1 cellular context compared by ENCODE assay signal in the genomic region with DNA sequence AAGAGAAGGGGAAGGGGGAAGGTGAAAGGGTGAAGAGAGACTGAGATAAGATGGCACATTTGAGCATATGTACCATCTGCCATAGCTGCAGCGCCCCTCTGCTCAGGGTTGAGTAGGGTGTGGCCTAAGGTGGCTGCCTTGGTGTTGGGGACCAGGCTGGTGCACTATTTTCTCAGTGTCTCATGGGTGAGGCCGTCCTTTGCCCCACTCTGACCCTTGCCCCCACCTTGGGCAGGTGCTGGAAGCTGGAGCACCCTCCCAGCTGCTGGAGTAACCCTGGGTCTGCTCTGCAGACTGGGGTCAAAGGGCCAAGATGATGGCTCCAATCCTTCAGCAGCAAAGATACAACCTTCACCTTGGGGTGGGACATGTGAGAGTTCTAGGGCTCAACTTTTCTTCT.
TF ChIP-seq lines count a peak whose summit lies in the region.

No MANE protein-coding gene starts in this region.

TF ChIP-seq in H1, 55 proteins besides CTCF, POLR2A, EP300 and RAD21 (continued from another document):
- TF ChIP-seq EZH2 (IDR thresholded peaks at IDR 0.05; ENCODE audit: low read depth, low read length, severe bottlenecking) (no peak), TEAD4 (IDR thresholded peaks at IDR 0.05; ENCODE audit: low read depth, low read length) (no peak)
- TF ChIP-seq, protein P1, sequence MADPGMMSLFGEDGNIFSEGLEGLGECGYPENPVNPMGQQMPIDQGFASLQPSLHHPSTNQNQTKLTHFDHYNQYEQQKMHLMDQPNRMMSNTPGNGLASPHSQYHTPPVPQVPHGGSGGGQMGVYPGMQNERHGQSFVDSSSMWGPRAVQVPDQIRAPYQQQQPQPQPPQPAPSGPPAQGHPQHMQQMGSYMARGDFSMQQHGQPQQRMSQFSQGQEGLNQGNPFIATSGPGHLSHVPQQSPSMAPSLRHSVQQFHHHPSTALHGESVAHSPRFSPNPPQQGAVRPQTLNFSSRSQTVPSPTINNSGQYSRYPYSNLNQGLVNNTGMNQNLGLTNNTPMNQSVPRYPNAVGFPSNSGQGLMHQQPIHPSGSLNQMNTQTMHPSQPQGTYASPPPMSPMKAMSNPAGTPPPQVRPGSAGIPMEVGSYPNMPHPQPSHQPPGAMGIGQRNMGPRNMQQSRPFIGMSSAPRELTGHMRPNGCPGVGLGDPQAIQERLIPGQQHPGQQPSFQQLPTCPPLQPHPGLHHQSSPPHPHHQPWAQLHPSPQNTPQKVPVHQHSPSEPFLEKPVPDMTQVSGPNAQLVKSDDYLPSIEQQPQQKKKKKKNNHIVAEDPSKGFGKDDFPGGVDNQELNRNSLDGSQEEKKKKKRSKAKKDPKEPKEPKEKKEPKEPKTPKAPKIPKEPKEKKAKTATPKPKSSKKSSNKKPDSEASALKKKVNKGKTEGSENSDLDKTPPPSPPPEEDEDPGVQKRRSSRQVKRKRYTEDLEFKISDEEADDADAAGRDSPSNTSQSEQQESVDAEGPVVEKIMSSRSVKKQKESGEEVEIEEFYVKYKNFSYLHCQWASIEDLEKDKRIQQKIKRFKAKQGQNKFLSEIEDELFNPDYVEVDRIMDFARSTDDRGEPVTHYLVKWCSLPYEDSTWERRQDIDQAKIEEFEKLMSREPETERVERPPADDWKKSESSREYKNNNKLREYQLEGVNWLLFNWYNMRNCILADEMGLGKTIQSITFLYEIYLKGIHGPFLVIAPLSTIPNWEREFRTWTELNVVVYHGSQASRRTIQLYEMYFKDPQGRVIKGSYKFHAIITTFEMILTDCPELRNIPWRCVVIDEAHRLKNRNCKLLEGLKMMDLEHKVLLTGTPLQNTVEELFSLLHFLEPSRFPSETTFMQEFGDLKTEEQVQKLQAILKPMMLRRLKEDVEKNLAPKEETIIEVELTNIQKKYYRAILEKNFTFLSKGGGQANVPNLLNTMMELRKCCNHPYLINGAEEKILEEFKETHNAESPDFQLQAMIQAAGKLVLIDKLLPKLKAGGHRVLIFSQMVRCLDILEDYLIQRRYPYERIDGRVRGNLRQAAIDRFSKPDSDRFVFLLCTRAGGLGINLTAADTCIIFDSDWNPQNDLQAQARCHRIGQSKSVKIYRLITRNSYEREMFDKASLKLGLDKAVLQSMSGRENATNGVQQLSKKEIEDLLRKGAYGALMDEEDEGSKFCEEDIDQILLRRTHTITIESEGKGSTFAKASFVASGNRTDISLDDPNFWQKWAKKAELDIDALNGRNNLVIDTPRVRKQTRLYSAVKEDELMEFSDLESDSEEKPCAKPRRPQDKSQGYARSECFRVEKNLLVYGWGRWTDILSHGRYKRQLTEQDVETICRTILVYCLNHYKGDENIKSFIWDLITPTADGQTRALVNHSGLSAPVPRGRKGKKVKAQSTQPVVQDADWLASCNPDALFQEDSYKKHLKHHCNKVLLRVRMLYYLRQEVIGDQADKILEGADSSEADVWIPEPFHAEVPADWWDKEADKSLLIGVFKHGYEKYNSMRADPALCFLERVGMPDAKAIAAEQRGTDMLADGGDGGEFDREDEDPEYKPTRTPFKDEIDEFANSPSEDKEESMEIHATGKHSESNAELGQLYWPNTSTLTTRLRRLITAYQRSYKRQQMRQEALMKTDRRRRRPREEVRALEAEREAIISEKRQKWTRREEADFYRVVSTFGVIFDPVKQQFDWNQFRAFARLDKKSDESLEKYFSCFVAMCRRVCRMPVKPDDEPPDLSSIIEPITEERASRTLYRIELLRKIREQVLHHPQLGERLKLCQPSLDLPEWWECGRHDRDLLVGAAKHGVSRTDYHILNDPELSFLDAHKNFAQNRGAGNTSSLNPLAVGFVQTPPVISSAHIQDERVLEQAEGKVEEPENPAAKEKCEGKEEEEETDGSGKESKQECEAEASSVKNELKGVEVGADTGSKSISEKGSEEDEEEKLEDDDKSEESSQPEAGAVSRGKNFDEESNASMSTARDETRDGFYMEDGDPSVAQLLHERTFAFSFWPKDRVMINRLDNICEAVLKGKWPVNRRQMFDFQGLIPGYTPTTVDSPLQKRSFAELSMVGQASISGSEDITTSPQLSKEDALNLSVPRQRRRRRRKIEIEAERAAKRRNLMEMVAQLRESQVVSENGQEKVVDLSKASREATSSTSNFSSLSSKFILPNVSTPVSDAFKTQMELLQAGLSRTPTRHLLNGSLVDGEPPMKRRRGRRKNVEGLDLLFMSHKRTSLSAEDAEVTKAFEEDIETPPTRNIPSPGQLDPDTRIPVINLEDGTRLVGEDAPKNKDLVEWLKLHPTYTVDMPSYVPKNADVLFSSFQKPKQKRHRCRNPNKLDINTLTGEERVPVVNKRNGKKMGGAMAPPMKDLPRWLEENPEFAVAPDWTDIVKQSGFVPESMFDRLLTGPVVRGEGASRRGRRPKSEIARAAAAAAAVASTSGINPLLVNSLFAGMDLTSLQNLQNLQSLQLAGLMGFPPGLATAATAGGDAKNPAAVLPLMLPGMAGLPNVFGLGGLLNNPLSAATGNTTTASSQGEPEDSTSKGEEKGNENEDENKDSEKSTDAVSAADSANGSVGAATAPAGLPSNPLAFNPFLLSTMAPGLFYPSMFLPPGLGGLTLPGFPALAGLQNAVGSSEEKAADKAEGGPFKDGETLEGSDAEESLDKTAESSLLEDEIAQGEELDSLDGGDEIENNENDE (IDR thresholded peaks at IDR 0.05; ENCODE audit: insufficient replicate concordance, low read length): no peak
TF ChIP-seq in H1: peak in this region for 0.
